ENCODE assay signal across 8 cellular contexts in the genomic region with DNA sequence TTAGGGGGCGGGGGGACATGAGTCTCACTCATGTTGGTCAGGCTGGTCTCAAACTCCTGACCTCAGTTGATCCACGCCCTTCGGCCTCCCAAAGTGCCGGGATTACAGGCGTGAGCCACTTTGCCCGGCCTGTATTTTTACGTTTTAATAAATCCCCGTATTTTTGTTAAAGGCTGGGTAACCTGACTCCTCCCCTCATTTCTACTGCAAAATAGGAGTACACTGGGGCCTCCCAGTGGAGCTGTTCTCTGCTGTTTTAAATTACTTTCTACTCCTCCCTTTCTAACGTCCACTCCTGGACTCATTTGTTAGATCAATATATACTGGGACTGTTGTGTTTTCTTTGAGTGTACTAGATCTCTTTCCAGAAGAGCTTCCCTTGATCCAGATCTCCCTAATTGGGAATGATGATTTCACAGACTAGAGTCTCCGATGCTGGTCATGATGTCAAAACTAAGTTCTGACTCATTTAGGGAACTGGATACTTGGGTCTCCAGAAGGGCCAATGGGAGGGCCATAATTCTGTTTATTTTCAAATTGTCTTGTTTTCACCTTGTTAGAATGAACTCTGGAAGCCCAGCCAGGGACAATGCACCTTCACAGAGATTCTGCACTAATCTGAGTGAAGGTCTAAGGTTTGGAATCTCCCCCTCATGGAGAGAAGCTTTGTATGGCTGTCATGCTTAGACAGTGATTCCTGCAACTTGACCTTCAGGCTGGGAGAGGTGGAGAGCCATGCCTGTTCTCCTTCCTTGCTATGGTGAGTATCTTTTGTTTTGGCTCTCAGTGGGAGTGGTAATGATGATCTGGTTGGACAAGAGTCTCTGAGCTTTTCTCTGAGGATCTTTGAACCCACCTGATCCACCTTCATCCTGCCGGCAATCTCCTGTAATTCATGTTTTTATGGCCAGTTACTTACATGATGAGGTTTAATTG. TPM values are rescaled to one million over a fixed set of nuclear protein-coding genes. Genes with fewer than 3 reads are reported as not detected.
A peak's percentile ranks its signal among the peaks of the same experiment; 100 is the strongest.
DNase-seq lines count a peak whose midpoint lies in the region; ATAC-seq and TF ChIP-seq lines count a peak whose summit lies in the region.

No MANE protein-coding gene starts in this region.

- no peak for DNase-seq in activated T-cell treated with anti-CD3 and anti-CD28 coated beads, Interleukin-2, amount 50 U/mL, for 24 hours
- no peak for DNase-seq in activated T-cell treated with anti-CD3 and anti-CD28 coated beads, Interleukin-2, amount 50 U/mL, for 1 hour
- no peak for DNase-seq in activated CD8-positive, alpha-beta T cell treated with anti-CD3 and anti-CD28 coated beads for 36 hours
- DNase-seq in iPS DF 6.9 (ENCODE audit: low read depth, low spot score), result no peak
- DNase-seq in mesenteric fat pad (ENCODE audit: low spot score), result no peak
- DNase-seq in NCI-H1694 (lab: John Stamatoyannopoulos, UW), result no peak
- no peak for DNase-seq in kidney glomerular epithelial cell (lab: John Stamatoyannopoulos, UW)

- TF ChIP-seq CTCF in activated CD8-positive, alpha-beta T cell treated with anti-CD3 and anti-CD28 coated beads for 36 hours (IDR thresholded peaks at IDR 0.05), result no peak

- peaks cover 76% of the 10 kb centered on the region for H3K36me3 Mint-ChIP-seq in activated T-cell treated with anti-CD3 and anti-CD28 coated beads, Interleukin-2, amount 50 U/mL, for 24 hours (ENCODE audit: low read depth)
- H3K36me3 Mint-ChIP-seq in activated CD8-positive, alpha-beta T cell treated with anti-CD3 and anti-CD28 coated beads for 36 hours (ENCODE audit: low read depth), result peaks cover 63% of the 10 kb centered on the region
- H3K36me3 Mint-ChIP-seq in stimulated activated memory B cell treated with anti-CD40 and anti-IgM and Interleukin-4, amounts not matched to agents 10 μg/mL and 1 μg/mL and 100 μg/mL, for 72 hours, result peaks cover 61% of the 10 kb centered on the region

- intact Hi-C loops in activated CD8-positive, alpha-beta T cell treated with anti-CD3 and anti-CD28 coated beads for 36 hours (cut with micrococcal nuclease), result loop anchor here (10.0 kb wide), 1 partner anchor 172 kb away; the partner anchor contains the start of genes C6orf47, CSNK2B, GPANK1 and LY6G5B

- H3K27me3 Mint-ChIP-seq in activated T-cell treated with anti-CD3 and anti-CD28 coated beads, Interleukin-2, amount 50 U/mL, for 24 hours, result no peaks in the 10 kb centered on the region
- H3K27me3 Mint-ChIP-seq in activated CD8-positive, alpha-beta T cell treated with anti-CD3 and anti-CD28 coated beads for 36 hours, result no peaks in the 10 kb centered on the region
- H3K27me3 Mint-ChIP-seq in stimulated activated memory B cell treated with anti-CD40 and anti-IgM and Interleukin-4, amounts not matched to agents 10 μg/mL and 1 μg/mL and 100 μg/mL, for 72 hours, result no peaks in the 10 kb centered on the region

- H3K27me3 ChIP-seq in iPS DF 6.9 (ENCODE audit: control insufficient read depth, insufficient read depth, low read length), result no peaks in the 10 kb centered on the region

- H3K27ac Mint-ChIP-seq in activated T-cell treated with anti-CD3 and anti-CD28 coated beads, Interleukin-2, amount 50 U/mL, for 24 hours, result peak overlapping the region; percentile 98
- H3K27ac Mint-ChIP-seq in activated CD8-positive, alpha-beta T cell treated with anti-CD3 and anti-CD28 coated beads for 36 hours, result peak overlapping the region; percentile 95
- peak overlapping the region; percentile 100 for H3K27ac Mint-ChIP-seq in stimulated activated memory B cell treated with anti-CD40 and anti-IgM and Interleukin-4, amounts not matched to agents 10 μg/mL and 1 μg/mL and 100 μg/mL, for 72 hours

- WGBS in iPS DF 6.9 (ENCODE audit: insufficient coverage, insufficient read length), result no CpG with 5 or more reads among the region's 11 CpGs

- peak overlapping the region; percentile 98; the same call in 1 of the 2 replicates for H3K4me3 ChIP-seq in iPS DF 6.9 (ENCODE audit: low read length)

- H3K4me1 ChIP-seq in iPS DF 6.9 (ENCODE audit: control insufficient read depth, insufficient read depth, low read length), result no peaks in the 10 kb centered on the region

- CTCF ChIA-PET in activated CD8-positive, alpha-beta T cell treated with anti-CD3 and anti-CD28 coated beads for 36 hours (lab: Charles Lee), result interaction anchor here (0.7 to 2.3 kb wide), 3 partner anchors 10 to 51 kb away, joined by 3 to 6 read pairs (median 3); partner anchors contain the start of gene NEU1

- peaks cover 29% of the 10 kb centered on the region; the same call in 1 of the 2 replicates for H3K36me3 ChIP-seq in iPS DF 6.9 (ENCODE audit: control insufficient read depth, insufficient read depth, low read length)

- H3K9me3 ChIP-seq in iPS DF 6.9 (ENCODE audit: control insufficient read depth, insufficient read depth, low read length), result no peaks in the 10 kb centered on the region

- POLR2A ChIA-PET in activated CD8-positive, alpha-beta T cell treated with anti-CD3 and anti-CD28 coated beads for 36 hours (lab: Charles Lee), result interaction anchor here (0.8 to 7.0 kb wide), 18 partner anchors 9 to 184 kb away, joined by 3 to 42 read pairs (median 4); partner anchors contain the start of genes BAG6, CSNK2B, EHMT2 and GPANK1

- H3K4me3 Mint-ChIP-seq in activated T-cell treated with anti-CD3 and anti-CD28 coated beads, Interleukin-2, amount 50 U/mL, for 24 hours, result peak overlapping the region; percentile 99
- H3K4me3 Mint-ChIP-seq in activated CD8-positive, alpha-beta T cell treated with anti-CD3 and anti-CD28 coated beads for 36 hours, result peak overlapping the region; percentile 92
- peak overlapping the region; percentile 93 for H3K4me3 Mint-ChIP-seq in stimulated activated memory B cell treated with anti-CD40 and anti-IgM and Interleukin-4, amounts not matched to agents 10 μg/mL and 1 μg/mL and 100 μg/mL, for 72 hours

- H3K4me1 Mint-ChIP-seq in activated T-cell treated with anti-CD3 and anti-CD28 coated beads, Interleukin-2, amount 50 U/mL, for 24 hours (ENCODE audit: low read depth), result peaks cover 29% of the 10 kb centered on the region
- H3K4me1 Mint-ChIP-seq in activated CD8-positive, alpha-beta T cell treated with anti-CD3 and anti-CD28 coated beads for 36 hours (ENCODE audit: low read depth), result peaks cover 26% of the 10 kb centered on the region
- peaks cover 34% of the 10 kb centered on the region for H3K4me1 Mint-ChIP-seq in stimulated activated memory B cell treated with anti-CD40 and anti-IgM and Interleukin-4, amounts not matched to agents 10 μg/mL and 1 μg/mL and 100 μg/mL, for 72 hours

- no peaks in the 10 kb centered on the region for H3K9me3 Mint-ChIP-seq in activated T-cell treated with anti-CD3 and anti-CD28 coated beads, Interleukin-2, amount 50 U/mL, for 24 hours
- H3K9me3 Mint-ChIP-seq in activated CD8-positive, alpha-beta T cell treated with anti-CD3 and anti-CD28 coated beads for 36 hours, result no peaks in the 10 kb centered on the region
- no peaks in the 10 kb centered on the region for H3K9me3 Mint-ChIP-seq in stimulated activated memory B cell treated with anti-CD40 and anti-IgM and Interleukin-4, amounts not matched to agents 10 μg/mL and 1 μg/mL and 100 μg/mL, for 72 hours

- no peak for ATAC-seq in activated CD8-positive, alpha-beta T cell treated with anti-CD3 and anti-CD28 coated beads for 36 hours
- no peak for ATAC-seq in stimulated activated memory B cell treated with anti-CD40 and anti-IgM and Interleukin-4, amounts not matched to agents 10 μg/mL and 1 μg/mL and 100 μg/mL, for 72 hours

- H3K27ac ChIP-seq in iPS DF 6.9 (ENCODE audit: low read length), result no peak overlapping the region

RNA-seq across cellular contexts. Expression of gene HSPA1B, which starts 9.4 kb away (rescaled TPM):
- 10 to 100 TPM; 50.4 to 50.8 TPM for total RNA-seq in activated CD8-positive, alpha-beta T cell treated with anti-CD3 and anti-CD28 coated beads for 36 hours
- 111 TPM for total RNA-seq in mesenteric fat pad

RNA-seq across cellular contexts. Expression of gene HSPA1A, which starts 21.6 kb away (rescaled TPM):
- 10 to 100 TPM; 36.6 to 37.8 TPM for total RNA-seq in activated CD8-positive, alpha-beta T cell treated with anti-CD3 and anti-CD28 coated beads for 36 hours
- total RNA-seq in mesenteric fat pad, result 139 TPM

RNA-seq across cellular contexts. Expression of gene HSPA1L, which starts 21.9 kb away (rescaled TPM):
- 1 to 10 TPM; 1.7 to 2.0 TPM for total RNA-seq in activated CD8-positive, alpha-beta T cell treated with anti-CD3 and anti-CD28 coated beads for 36 hours
- total RNA-seq in mesenteric fat pad, result 0.84 TPM

RNA-seq across cellular contexts. Expression of gene NEU1, which starts 25.7 kb away (rescaled TPM):
- 1 to 10 TPM; 8.7 to 9.8 TPM for total RNA-seq in activated CD8-positive, alpha-beta T cell treated with anti-CD3 and anti-CD28 coated beads for 36 hours
- total RNA-seq in mesenteric fat pad, result 40.7 TPM

RNA-seq across cellular contexts. Expression of gene LSM2, which starts 30.2 kb away (rescaled TPM):
- 100 to 1,000 TPM; 117 to 120 TPM for total RNA-seq in activated CD8-positive, alpha-beta T cell treated with anti-CD3 and anti-CD28 coated beads for 36 hours
- 25.7 TPM for total RNA-seq in mesenteric fat pad
